Comparison of ENCODE assay signal across 21 cellular contexts in genomic region chr16:18041864-18042834, GRCh38.
A peak's percentile ranks its signal among the peaks of the same experiment; 100 is the strongest.
DNase-seq lines count a peak whose midpoint lies in the region; ATAC-seq, FAIRE-seq and TF ChIP-seq lines count a peak whose summit lies in the region.
"Had no signal": no experiment of that assay in that cellular context is flagged by ENCODE, and none has a peak within 500 bp of the region (broad histone marks: within the 10 kb centered on the region; RNA-seq: fewer than 3 reads in every experiment).

No MANE protein-coding gene starts in this region.

- DNase-seq in HepG2 (ENCODE audit: low spot score) (no peak), right lobe of liver (no peak), NT2/D1 (ENCODE audit: low read depth, low spot score) (peak; percentile 3), left colon (peak in 1 of 2 donors; percentile 34), immature natural killer cell (no peak), CD14-positive monocyte (ENCODE audit: low spot score) (no peak)
- no peak for DNase-seq in T-helper 2 cell treated with Interferon-gamma antibody and Interleukin-4, amounts not matched to agents 5 μg/mL and 100 μg/mL, for 36 hours (ENCODE audit: low spot score)
- DNase-seq: GF-D8; H7; IMR-90; Karpas-422; MM.1S; NCI-H1092 treated with DMSO at 0.1 percent for 48 hours; NCI-H187 treated with DMSO at 0.1 percent for 48 hours; NCI-H510A treated with DMSO at 0.1 percent for 48 hours; NK-92 treated with Interleukin-12 subunit alpha and Interleukin-12 subunit beta, amount 100 ng/mL, for 24 hours; OCI-M1; SHP77 treated with DMSO at 0.1 percent for 48 hours had no signal

- H3K4me3 Mint-ChIP-seq in immature natural killer cell, result no peak overlapping the region
- H3K4me3 Mint-ChIP-seq in CD14-positive monocyte, result no peak overlapping the region
- no peak overlapping the region for H3K4me3 Mint-ChIP-seq in T-helper 2 cell treated with Interferon-gamma antibody and Interleukin-4, amounts not matched to agents 5 μg/mL and 100 μg/mL, for 36 hours

- H3K36me3 Mint-ChIP-seq in immature natural killer cell (no peaks in the 10 kb centered on the region), CD14-positive monocyte (no peaks in the 10 kb centered on the region)
- H3K36me3 Mint-ChIP-seq in T-helper 2 cell treated with Interferon-gamma antibody and Interleukin-4, amounts not matched to agents 5 μg/mL and 100 μg/mL, for 36 hours (ENCODE audit: low read depth), result no peaks in the 10 kb centered on the region

- H2AFZ ChIP-seq in HepG2 (ENCODE audit: low read length), result no peak overlapping the region

- H3K4me2 ChIP-seq in HepG2 (ENCODE audit: low read depth, low read length), result no peak overlapping the region
- H3K4me2 ChIP-seq: BLaER1 had no signal

- H3K27me3 ChIP-seq in HepG2 (ENCODE audit: control insufficient read depth in 1 of 2, insufficient read depth in 2 of 2, low read length in 2 of 2), result no peaks in the 10 kb centered on the region
- H3K27me3 ChIP-seq in right lobe of liver, result no peaks in the 10 kb centered on the region
- H3K27me3 ChIP-seq in NT2/D1 (ENCODE audit: insufficient read depth, insufficient read length), result no peaks in the 10 kb centered on the region
- H3K27me3 ChIP-seq: BLaER1 had no signal

- H3K9me3 ChIP-seq in HepG2 (ENCODE audit: low read length), result no peaks in the 10 kb centered on the region
- H3K9me3 ChIP-seq in right lobe of liver, result no peaks in the 10 kb centered on the region
- H3K9me3 ChIP-seq in NT2/D1 (ENCODE audit: insufficient read depth, low read length), result no peaks in the 10 kb centered on the region
- H3K9me3 ChIP-seq: BLaER1 had no signal

- H3K27me3 Mint-ChIP-seq in immature natural killer cell (ENCODE audit: low read depth in 3 of 3), result peaks cover 2 to 5% (median 3%) of the 10 kb centered on the region in 3 donors
- H3K27me3 Mint-ChIP-seq in CD14-positive monocyte (ENCODE audit: low read depth in 3 of 3), result peaks cover 0 to 5% (median 2%) of the 10 kb centered on the region in 3 donors
- no peaks in the 10 kb centered on the region for H3K27me3 Mint-ChIP-seq in T-helper 2 cell treated with Interferon-gamma antibody and Interleukin-4, amounts not matched to agents 5 μg/mL and 100 μg/mL, for 36 hours (ENCODE audit: low read depth)

- H3K4me1 ChIP-seq in HepG2 (ENCODE audit: insufficient read depth, low read length), result no peaks in the 10 kb centered on the region
- no peaks in the 10 kb centered on the region for H3K4me1 ChIP-seq in right lobe of liver
- no peaks in the 10 kb centered on the region for H3K4me1 ChIP-seq in NT2/D1 (ENCODE audit: insufficient read depth, insufficient read length)
- H3K4me1 ChIP-seq: BLaER1 had no signal

- 9% methylated on average over 8 of the region's 8 CpGs for WGBS in HepG2 (ENCODE audit: low lambda C conversion rate)
- 48% methylated on average over 8 of the region's 8 CpGs for WGBS in right lobe of liver (ENCODE audit: insufficient coverage, low coverage, low lambda C conversion rate, missing lambda C conversion rate)

- intact Hi-C loops in HepG2 (cut with micrococcal nuclease; ENCODE audit: unreplicated experiment) (no loop called here), right lobe of liver (cut with DNase I) (no loop called here), left colon (cut with DNase I, micrococcal nuclease) (no loop called here), CD14-positive monocyte (cut with micrococcal nuclease) (no loop called here)

- H3K79me2 ChIP-seq in HepG2 (ENCODE audit: insufficient read depth, low read length), result no peaks in the 10 kb centered on the region

- H3K4me1 Mint-ChIP-seq in immature natural killer cell, result no peaks in the 10 kb centered on the region
- H3K4me1 Mint-ChIP-seq in CD14-positive monocyte, result no peaks in the 10 kb centered on the region
- no peaks in the 10 kb centered on the region for H3K4me1 Mint-ChIP-seq in T-helper 2 cell treated with Interferon-gamma antibody and Interleukin-4, amounts not matched to agents 5 μg/mL and 100 μg/mL, for 36 hours (ENCODE audit: low read depth)

- no peak for TF ChIP-seq POLR2A in HepG2 (IDR thresholded peaks at IDR 0.05; ENCODE audit: insufficient read depth in 1 of 2, low read depth in 2 of 2, low read length in 2 of 2)
- no peak for TF ChIP-seq POLR2A in right lobe of liver (IDR thresholded peaks at IDR 0.05)

- no peak for FAIRE-seq in HepG2 (lab: Jason Lieb, UNC)
- FAIRE-seq: A204.1, GM12892 had no signal

- TF ChIP-seq RAD21 in HepG2 (CRISPR knock-in tag; IDR thresholded peaks at IDR 0.05), result no peak

- H3K36me3 ChIP-seq in HepG2 (replicated peaks in 1 of 2; ENCODE audit: control insufficient read depth in 1 of 2, insufficient read depth in 2 of 2, low read length in 2 of 2), result no peaks in the 10 kb centered on the region
- H3K36me3 ChIP-seq in right lobe of liver, result no peaks in the 10 kb centered on the region
- H3K36me3 ChIP-seq in NT2/D1 (ENCODE audit: insufficient read depth, insufficient read length, low read length), result no peaks in the 10 kb centered on the region
- H3K36me3 ChIP-seq: BLaER1 had no signal

- H3K27ac ChIP-seq in HepG2 (ENCODE audit: extremely low read length, insufficient read depth, low read length) (no peak overlapping the region), right lobe of liver (no peak overlapping the region)
- H3K27ac ChIP-seq: BLaER1 had no signal

- no peak for ATAC-seq in HepG2
- no peak for ATAC-seq in right lobe of liver
- peak; percentile 95 for ATAC-seq in left colon

- TF ChIP-seq EP300 in HepG2 (IDR thresholded peaks at IDR 0.05; ENCODE audit: low read depth in 2 of 2, low read length in 2 of 2) (no peak), HepG2 (CRISPR knock-in tag; IDR thresholded peaks at IDR 0.05; ENCODE audit: borderline replicate concordance) (no peak)

- H3K4me3 ChIP-seq in HepG2 (replicated peaks in 1 of 3; ENCODE audit: insufficient read depth in 1 of 3, low read depth in 2 of 3, low read length in 3 of 3) (no peak overlapping the region), right lobe of liver (no peak overlapping the region), NT2/D1 (ENCODE audit: insufficient read length, low read depth) (no peak overlapping the region)
- H3K4me3 ChIP-seq: BLaER1 had no signal

- no peaks in the 10 kb centered on the region for H4K20me1 ChIP-seq in HepG2 (ENCODE audit: insufficient read depth, low read length)
- H4K20me1 ChIP-seq: BLaER1 had no signal

- H3K9me3 Mint-ChIP-seq in immature natural killer cell, result no peaks in the 10 kb centered on the region
- peaks cover 0 to 4% (median 2%) of the 10 kb centered on the region in 7 donors for H3K9me3 Mint-ChIP-seq in CD14-positive monocyte
- H3K9me3 Mint-ChIP-seq in T-helper 2 cell treated with Interferon-gamma antibody and Interleukin-4, amounts not matched to agents 5 μg/mL and 100 μg/mL, for 36 hours, result no peaks in the 10 kb centered on the region

- BruUV-seq in HepG2 (replicated peaks; lab: Mats Ljungman, UMichigan), result no TSS peak

- H3K9ac ChIP-seq in HepG2 (ENCODE audit: insufficient read depth, low read depth, low read length) (no peak overlapping the region), NT2/D1 (ENCODE audit: insufficient read length, low read depth) (no peak overlapping the region)
- H3K9ac ChIP-seq: BLaER1 had no signal

- CTCF ChIA-PET in HepG2 (lab: Yijun Ruan, JAX; ENCODE audit: low intra/inter-chr PET ratio, low total read pairs), result no interaction called here

- H3K27ac Mint-ChIP-seq in immature natural killer cell (no peak overlapping the region), CD14-positive monocyte (no peak overlapping the region)
- H3K27ac Mint-ChIP-seq in T-helper 2 cell treated with Interferon-gamma antibody and Interleukin-4, amounts not matched to agents 5 μg/mL and 100 μg/mL, for 36 hours, result no peak overlapping the region

- POLR2A ChIA-PET in HepG2 (lab: Yijun Ruan, JAX), result no interaction called here

- in situ Hi-C loops in HepG2 (cut with HindIII; ENCODE audit: extremely low pct_ligation_motif_present, low pct_unique_long_range_greater_than_20kb), result no loop called here

- TF ChIP-seq CTCF in HepG2 (CRISPR knock-in tag; IDR thresholded peaks at IDR 0.05), result no peak
- no peak for TF ChIP-seq CTCF in right lobe of liver (IDR thresholded peaks at IDR 0.05)
- no peak for TF ChIP-seq CTCF in CD14-positive monocyte (IDR thresholded peaks at IDR 0.05)

TF ChIP-seq in HepG2, 621 proteins besides CTCF, POLR2A, EP300 and RAD21:
- peak; percentile 54 for TF ChIP-seq MNT (IDR thresholded peaks at IDR 0.05)
- TF ChIP-seq POGZ (CRISPR knock-in tag; IDR thresholded peaks at IDR 0.05), result no peak
TF ChIP-seq in HepG2: peak in this region for 1.
